Comparison of ENCODE assay signal across 20 cellular contexts in genomic region chr2:127448526-127448925, GRCh38. TPM values are rescaled to one million over a fixed set of nuclear protein-coding genes. Genes with fewer than 3 reads are reported as not detected.
"Had no signal": no experiment of that assay in that cellular context is flagged by ENCODE, and none has a peak within 500 bp of the region (broad histone marks: within the 10 kb centered on the region; RNA-seq: fewer than 3 reads in every experiment).

No MANE protein-coding gene starts in this region.

- ATAC-seq: activated CD4-positive, alpha-beta T cell treated with anti-CD3 and anti-CD28 coated beads for 36 hours; activated CD8-positive, alpha-beta memory T cell treated with anti-CD3 and anti-CD28 coated beads, Interleukin-2, amount 10 ng/mL, durations not matched to agents 7 days and 5 days; body of pancreas; esophagus mucosa; mucosa of descending colon; naive thymus-derived CD4-positive, alpha-beta T cell; stimulated activated effector memory CD8-positive, alpha-beta T cell treated with anti-CD3 and anti-CD28 coated beads, Interleukin-12 subunit alpha, Interleukin-12 subunit beta, amount 100 ng/mL, for 72 hours had no signal

- H3K9ac ChIP-seq: parathyroid adenoma had no signal

- H3K79me2 ChIP-seq: parathyroid adenoma had no signal

- H3K4me1 ChIP-seq: body of pancreas, left ventricle myocardium inferior, parathyroid adenoma, thyroid gland had no signal

- DNase-seq: activated CD4-positive, alpha-beta memory T cell treated with anti-CD3 and anti-CD28 coated beads for 36 hours; activated CD4-positive, alpha-beta T cell treated with anti-CD3 and anti-CD28 coated beads for 36 hours; activated CD8-positive, alpha-beta memory T cell treated with anti-CD3 and anti-CD28 coated beads, Interleukin-2, amount 10 ng/mL, durations not matched to agents 7 days and 5 days; activated naive CD4-positive, alpha-beta T cell treated with anti-CD3 and anti-CD28 coated beads, Interleukin-2, amount 10 ng/mL, durations not matched to agents 7 days and 5 days; activated T-cell treated with anti-CD3 and anti-CD28 coated beads, Interleukin-2, amount 50 U/mL, for 1 hour; body of pancreas; caudate nucleus; hypothalamus; left ventricle myocardium inferior; mucosa of descending colon; naive thymus-derived CD4-positive, alpha-beta T cell; stimulated activated CD4-positive, alpha-beta T cell treated with anti-CD3 and anti-CD28 coated beads, Interleukin-12 subunit alpha, Interleukin-12 subunit beta, amount 100 ng/mL, for 4 hours; thyroid gland had no signal

- H3K27me3 ChIP-seq: body of pancreas, thyroid gland had no signal

- H3K27ac ChIP-seq: body of pancreas, left ventricle myocardium inferior, parathyroid adenoma, thyroid gland had no signal

- H3K9me3 ChIP-seq: body of pancreas, thyroid gland had no signal

- H3K4me3 ChIP-seq: body of pancreas, left ventricle myocardium inferior, mucosa of descending colon, thyroid gland had no signal

- H2AFZ ChIP-seq: parathyroid adenoma had no signal

- H3K36me3 ChIP-seq: left ventricle myocardium inferior, thyroid gland had no signal

- FAIRE-seq: colon, urothelium cell line had no signal

RNA-seq across cellular contexts. Expression of gene PROC, which starts 30.3 kb away (rescaled TPM):
- total RNA-seq: activated CD4-positive, alpha-beta memory T cell treated with anti-CD3 and anti-CD28 coated beads for 36 hours; activated CD4-positive, alpha-beta T cell treated with anti-CD3 and anti-CD28 coated beads for 36 hours; glomerular endothelial cell; left ventricle myocardium inferior; T-helper 1 cell treated with Interleukin-12 subunit alpha and Interleukin-12 subunit beta and Interleukin-4 antibody, amounts not matched to agents 30 ng/mL and 1 ng/mL, for 36 hours; thyroid gland had no signal
